19 cellular contexts compared by ENCODE assay signal in the genomic region with DNA sequence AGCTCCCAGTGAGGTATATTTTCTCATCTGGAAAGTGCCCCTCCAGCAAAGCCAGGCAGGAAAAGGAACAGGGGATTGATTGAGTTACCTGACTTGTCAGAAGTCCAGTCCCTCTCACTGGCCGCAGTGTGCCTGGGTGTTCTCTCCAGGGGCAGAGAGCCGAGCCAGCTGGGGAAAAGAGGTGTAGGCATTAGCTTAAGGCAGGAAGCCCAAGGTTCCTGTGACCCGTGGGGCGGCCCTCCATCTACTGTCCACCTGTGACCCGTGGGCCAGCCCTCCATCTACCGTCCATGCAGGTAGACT. TPM values are rescaled to one million over a fixed set of nuclear protein-coding genes. Genes with fewer than 3 reads are reported as not detected.
DNase-seq lines count a peak whose midpoint lies in the region; ATAC-seq, FAIRE-seq and TF ChIP-seq lines count a peak whose summit lies in the region.
"Had no signal": no experiment of that assay in that cellular context is flagged by ENCODE, and none has a peak within 500 bp of the region (broad histone marks: within the 10 kb centered on the region; RNA-seq: fewer than 3 reads in every experiment).

No MANE protein-coding gene starts in this region.

- no peak overlapping the region for H2BK120ac ChIP-seq in mesenchymal stem cell (ENCODE audit: low read depth, low read length)

- no peak for DNase-seq in CD4-positive, alpha-beta T cell
- no peak for DNase-seq in activated naive CD8-positive, alpha-beta T cell treated with anti-CD3 and anti-CD28 coated beads for 36 hours
- no peak for DNase-seq in mesenchymal stem cell
- DNase-seq in stimulated activated CD4-positive, alpha-beta T cell treated with anti-CD3 and anti-CD28 coated beads, Interleukin-15, amount 100 ng/mL, for 24 hours = no peak
- no peak for DNase-seq in HTR-8/SVneo (ENCODE audit: insufficient read length, low spot score)
- DNase-seq in iPS-NIHi7 (ENCODE audit: extremely low spot score) = no peak
- DNase-seq: activated CD4-positive, alpha-beta memory T cell treated with anti-CD3 and anti-CD28 coated beads for 36 hours; foreskin keratinocyte; NCI-H1105 treated with DMSO at 0.1 percent for 48 hours; NCI-H2171; NK-92 treated with Interleukin-12 subunit alpha and Interleukin-12 subunit beta, amount 100 ng/mL, for 24 hours; Right ventricle myocardium superior; stimulated activated CD4-positive, alpha-beta T cell treated with anti-CD3 and anti-CD28 coated beads, Interleukin-12 subunit alpha, Interleukin-12 subunit beta, amount 100 ng/mL, for 4 hours; T1000 had no signal

- H3K4me3 ChIP-seq in DOHH2 (ENCODE audit: low read length) (no peak overlapping the region), mesenchymal stem cell (ENCODE audit: insufficient read depth in 1 of 2, low read depth in 1 of 2, low read length in 2 of 2) (no peak overlapping the region)
- H3K4me3 ChIP-seq: lung had no signal

- H3K27ac Mint-ChIP-seq in CD4-positive, alpha-beta T cell = peak overlapping the region; percentile 68
- H3K27ac Mint-ChIP-seq in activated naive CD8-positive, alpha-beta T cell treated with anti-CD3 and anti-CD28 coated beads for 36 hours = peak overlapping the region; percentile 52
- no peak overlapping the region for H3K27ac Mint-ChIP-seq in nephron
- H3K27ac Mint-ChIP-seq: activated CD4-positive, alpha-beta memory T cell treated with anti-CD3 and anti-CD28 coated beads for 36 hours had no signal

- peaks cover 54% of the 10 kb centered on the region for H3K4me1 Mint-ChIP-seq in CD4-positive, alpha-beta T cell (ENCODE audit: low read depth)
- H3K4me1 Mint-ChIP-seq in activated naive CD8-positive, alpha-beta T cell treated with anti-CD3 and anti-CD28 coated beads for 36 hours = peaks cover 42% of the 10 kb centered on the region
- peaks cover 45% of the 10 kb centered on the region for H3K4me1 Mint-ChIP-seq in nephron

- peaks cover 74% of the 10 kb centered on the region for H3K79me2 ChIP-seq in DOHH2 (ENCODE audit: control insufficient read depth, low read length)

- H3K4me2 ChIP-seq in DOHH2 (ENCODE audit: low read length) (peak overlapping the region; percentile 39; the same call in 1 of the 2 replicates), mesenchymal stem cell (ENCODE audit: low read length, poor library complexity, severe bottlenecking) (no peak overlapping the region)

- H2AK5ac ChIP-seq in mesenchymal stem cell (ENCODE audit: low read length, severe bottlenecking) = no peak overlapping the region

- H3K36me3 ChIP-seq in DOHH2 (ENCODE audit: control insufficient read depth, low read length) (peaks cover 55% of the 10 kb centered on the region), mesenchymal stem cell (ENCODE audit: control insufficient read depth in 1 of 2, insufficient read depth in 2 of 2, low read depth in 1 of 2, low read length in 2 of 2) (peaks cover 24 to 34% of the 10 kb centered on the region in 2 experiments)

- no peaks in the 10 kb centered on the region for H3K9me3 Mint-ChIP-seq in CD4-positive, alpha-beta T cell
- no peaks in the 10 kb centered on the region for H3K9me3 Mint-ChIP-seq in activated naive CD8-positive, alpha-beta T cell treated with anti-CD3 and anti-CD28 coated beads for 36 hours
- no peaks in the 10 kb centered on the region for H3K9me3 Mint-ChIP-seq in nephron
- H3K9me3 Mint-ChIP-seq: activated CD4-positive, alpha-beta memory T cell treated with anti-CD3 and anti-CD28 coated beads for 36 hours had no signal

- CTCF ChIA-PET in CD4-positive, alpha-beta T cell (lab: Charles Lee) = interaction anchor here (1.4 kb wide), 1 partner anchor 729 kb away, joined by 3 read pairs; no protein-coding TSS in a partner anchor

- H3K4me1 ChIP-seq in DOHH2 (ENCODE audit: control insufficient read depth, low read length) = peaks cover 14% of the 10 kb centered on the region
- H3K4me1 ChIP-seq in mesenchymal stem cell (ENCODE audit: control insufficient read depth, insufficient read depth, low read depth, low read length) = peaks cover 22% of the 10 kb centered on the region
- H3K4me1 ChIP-seq: foreskin keratinocyte had no signal

- no peak overlapping the region for H4K8ac ChIP-seq in mesenchymal stem cell (ENCODE audit: low read length)

- H3K14ac ChIP-seq in mesenchymal stem cell (ENCODE audit: low read length in 2 of 2) = no peak overlapping the region

- no peak overlapping the region for H3K23ac ChIP-seq in mesenchymal stem cell (ENCODE audit: low read length in 2 of 2)

- H3K79me1 ChIP-seq in mesenchymal stem cell (replicated peaks; ENCODE audit: low read length, poor library complexity, severe bottlenecking) = peaks cover 43% of the 10 kb centered on the region

- H3K9me3 ChIP-seq in CD4-positive, alpha-beta T cell (ENCODE audit: control insufficient read depth, low read length) = no peaks in the 10 kb centered on the region
- H3K9me3 ChIP-seq in DOHH2 (ENCODE audit: control insufficient read depth, insufficient read depth, low read length) = no peaks in the 10 kb centered on the region
- no peaks in the 10 kb centered on the region for H3K9me3 ChIP-seq in mesenchymal stem cell (ENCODE audit: control insufficient read depth, low read length)

- H3K36me3 Mint-ChIP-seq in CD4-positive, alpha-beta T cell (ENCODE audit: low read depth) = peaks cover 36% of the 10 kb centered on the region
- peaks cover 30% of the 10 kb centered on the region for H3K36me3 Mint-ChIP-seq in activated naive CD8-positive, alpha-beta T cell treated with anti-CD3 and anti-CD28 coated beads for 36 hours
- H3K36me3 Mint-ChIP-seq in nephron (ENCODE audit: low read depth) = peaks cover 1% of the 10 kb centered on the region

- H4K20me1 ChIP-seq in DOHH2 (ENCODE audit: control insufficient read depth, insufficient read depth, low read depth, low read length) = no peaks in the 10 kb centered on the region; the same call in 1 of the 2 replicates

- no peaks in the 10 kb centered on the region for H3K27me3 ChIP-seq in CD4-positive, alpha-beta T cell (ENCODE audit: control insufficient read depth, insufficient read depth, low read length)
- H3K27me3 ChIP-seq in DOHH2 (ENCODE audit: control insufficient read depth, low read length) (no peaks in the 10 kb centered on the region), mesenchymal stem cell (ENCODE audit: control insufficient read depth in 1 of 2, insufficient read depth in 1 of 2, low read length in 2 of 2) (peaks cover 4 to 8% of the 10 kb centered on the region in 2 experiments)

- H2BK12ac ChIP-seq in mesenchymal stem cell (ENCODE audit: low read length in 2 of 2) = no peak overlapping the region

- H3K9me2 ChIP-seq in DOHH2 (replicated peaks; ENCODE audit: control insufficient read depth, low read length) = no peaks in the 10 kb centered on the region

- peak overlapping the region; percentile 96 for H3K4me3 Mint-ChIP-seq in CD4-positive, alpha-beta T cell
- H3K4me3 Mint-ChIP-seq in activated naive CD8-positive, alpha-beta T cell treated with anti-CD3 and anti-CD28 coated beads for 36 hours = peak overlapping the region; percentile 95
- H3K4me3 Mint-ChIP-seq in nephron = peak overlapping the region; percentile 40 to 97 (median 93)

- WGBS in mesenchymal stem cell = 63% methylated on average over 6 of the region's 6 CpGs

- no peak overlapping the region for H3K27ac ChIP-seq in CD4-positive, alpha-beta T cell (ENCODE audit: low read depth, low read length)
- H3K27ac ChIP-seq in DOHH2 (ENCODE audit: low read depth, low read length) (no peak overlapping the region), mesenchymal stem cell (ENCODE audit: low read length, poor library complexity, severe bottlenecking) (no peak overlapping the region)
- H3K27ac ChIP-seq: foreskin keratinocyte, parathyroid adenoma had no signal

- no peak overlapping the region for H2BK15ac ChIP-seq in mesenchymal stem cell (ENCODE audit: low read depth, poor library complexity, severe bottlenecking)

- no peak for TF ChIP-seq CTCF in CD4-positive, alpha-beta T cell (IDR thresholded peaks at IDR 0.05)
- no peak for TF ChIP-seq CTCF in DOHH2 (IDR thresholded peaks at IDR 0.05; ENCODE audit: low read depth, low read length, poor library complexity, severe bottlenecking)
- no peak for TF ChIP-seq CTCF in nephron (IDR thresholded peaks at IDR 0.05; ENCODE audit: unreplicated experiment in 3 of 3)

- H4K91ac ChIP-seq in mesenchymal stem cell (ENCODE audit: low read length) = no peak overlapping the region

- FAIRE-seq in HTR-8/SVneo (lab: Jason Lieb, UNC) = no peak
- FAIRE-seq: G401.6 had no signal

- intact Hi-C loops in CD4-positive, alpha-beta T cell (cut with DNase I, micrococcal nuclease) = loop anchor here (5.0 to 10.0 kb wide), 2 partner anchors 756 to 873 kb away; a partner anchor contains a TSS

- no peak overlapping the region for H3K4ac ChIP-seq in mesenchymal stem cell (ENCODE audit: low read depth in 1 of 2, low read length in 2 of 2)

- POLR2A ChIA-PET in CD4-positive, alpha-beta T cell (lab: Charles Lee) = no interaction called here

- no peaks in the 10 kb centered on the region for H3F3A ChIP-seq in DOHH2 (ENCODE audit: control insufficient read depth, insufficient read depth)

- H3K27me3 Mint-ChIP-seq in CD4-positive, alpha-beta T cell = no peaks in the 10 kb centered on the region
- no peaks in the 10 kb centered on the region for H3K27me3 Mint-ChIP-seq in activated naive CD8-positive, alpha-beta T cell treated with anti-CD3 and anti-CD28 coated beads for 36 hours
- peaks cover 4% of the 10 kb centered on the region for H3K27me3 Mint-ChIP-seq in nephron (ENCODE audit: low read depth)
- H3K27me3 Mint-ChIP-seq: activated CD4-positive, alpha-beta memory T cell treated with anti-CD3 and anti-CD28 coated beads for 36 hours had no signal

- no peak overlapping the region for H2AFZ ChIP-seq in mesenchymal stem cell (ENCODE audit: low read depth, low read length)
- H2AFZ ChIP-seq: parathyroid adenoma had no signal

- ATAC-seq in CD4-positive, alpha-beta T cell (ENCODE audit: poor library complexity) = no peak
- ATAC-seq: foreskin keratinocyte had no signal

- H3K9ac ChIP-seq in mesenchymal stem cell (ENCODE audit: low read length) = no peak overlapping the region
- H3K9ac ChIP-seq: parathyroid adenoma had no signal

- no peak overlapping the region for H2BK5ac ChIP-seq in mesenchymal stem cell (ENCODE audit: low read depth, low read length, poor library complexity, severe bottlenecking)

- no peak overlapping the region for H3K18ac ChIP-seq in mesenchymal stem cell (ENCODE audit: low read depth in 1 of 2, low read length in 2 of 2)

RNA-seq across cellular contexts. Expression of a gene that starts 2.7 kb away (rescaled TPM):
- 10 to 100 TPM; 12.3 to 12.8 TPM for total RNA-seq in CD4-positive, alpha-beta T cell
- 10 to 100 TPM; 36.4 to 38.1 TPM for total RNA-seq in activated naive CD8-positive, alpha-beta T cell treated with anti-CD3 and anti-CD28 coated beads for 36 hours
- polyA plus RNA-seq in mesenchymal stem cell (2013, experiment 1 of 2) = 24.6 TPM
- polyA plus RNA-seq in mesenchymal stem cell (2013, experiment 2 of 2) = 26.0 TPM

RNA-seq across cellular contexts. Expression of a gene that starts 34.0 kb away (rescaled TPM):
- not detected for total RNA-seq in CD4-positive, alpha-beta T cell
- under 1 TPM; 0.25 to 0.28 TPM for total RNA-seq in activated naive CD8-positive, alpha-beta T cell treated with anti-CD3 and anti-CD28 coated beads for 36 hours
- 24.5 TPM for polyA plus RNA-seq in mesenchymal stem cell (2013, experiment 1 of 2)
- polyA plus RNA-seq in mesenchymal stem cell (2013, experiment 2 of 2) = 25.5 TPM

Comparison
In these comparisons a context has a peak if more than half of its experiments do, and no peak if none do; other contexts are left out.
1. H3K27ac Mint-ChIP-seq: peak in CD4-positive, alpha-beta T cell (single experiment) and activated naive CD8-positive, alpha-beta T cell treated with anti-CD3 and anti-CD28 coated beads for 36 hours (single experiment); none in nephron (0 of 3).
2. Peak in every context shown above with its lines, with median percentiles within 50 percentile points of each other: H3K4me3 Mint-ChIP-seq.